ENCODE assay signal across 1 cellular context in the genomic region with DNA sequence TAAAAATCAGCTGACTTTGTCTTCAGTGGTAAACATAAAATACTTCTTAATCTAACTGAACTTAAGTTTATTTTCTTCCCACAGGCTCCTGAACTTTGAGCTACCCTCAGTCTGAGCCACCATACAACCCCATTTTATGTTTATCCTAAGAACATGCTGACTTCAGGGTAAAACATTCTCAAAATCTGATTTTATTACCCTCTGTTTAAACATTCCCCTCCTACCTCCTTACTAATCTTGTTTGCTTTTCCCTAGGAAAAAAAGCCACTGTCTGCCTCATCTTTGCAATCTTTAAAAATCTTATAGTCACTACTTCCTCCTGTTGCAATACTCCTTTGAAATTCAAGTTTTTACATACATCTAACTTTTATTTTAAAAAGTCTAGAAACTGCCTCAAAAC.
TF ChIP-seq lines count a peak whose summit lies in the region.

No MANE protein-coding gene starts in this region.

TF ChIP-seq in HepG2, 621 proteins besides CTCF, POLR2A, EP300 and RAD21:
- TF ChIP-seq HNF4A (CRISPR knock-in tag; IDR thresholded peaks at IDR 0.05) (peak; percentile 20; the same call in 1 of the 2 replicates), KDM5B (CRISPR knock-in tag; IDR thresholded peaks at IDR 0.05; ENCODE audit: borderline replicate concordance) (no peak), ELF3 (CRISPR knock-in tag; IDR thresholded peaks at IDR 0.05) (peak; percentile 30; the same call in 1 of the 2 replicates), GATAD2A (CRISPR knock-in tag; IDR thresholded peaks at IDR 0.05) (0 out of 2 replicates have a peak, but pooled peaks have one; percentile 10), BCL6 (CRISPR knock-in tag; IDR thresholded peaks at IDR 0.05) (0 out of 2 replicates have a peak, but pooled peaks have one; percentile 7), ZNF430 (CRISPR knock-in tag; IDR thresholded peaks at IDR 0.05) (no peak)
- TF ChIP-seq, protein P1, sequence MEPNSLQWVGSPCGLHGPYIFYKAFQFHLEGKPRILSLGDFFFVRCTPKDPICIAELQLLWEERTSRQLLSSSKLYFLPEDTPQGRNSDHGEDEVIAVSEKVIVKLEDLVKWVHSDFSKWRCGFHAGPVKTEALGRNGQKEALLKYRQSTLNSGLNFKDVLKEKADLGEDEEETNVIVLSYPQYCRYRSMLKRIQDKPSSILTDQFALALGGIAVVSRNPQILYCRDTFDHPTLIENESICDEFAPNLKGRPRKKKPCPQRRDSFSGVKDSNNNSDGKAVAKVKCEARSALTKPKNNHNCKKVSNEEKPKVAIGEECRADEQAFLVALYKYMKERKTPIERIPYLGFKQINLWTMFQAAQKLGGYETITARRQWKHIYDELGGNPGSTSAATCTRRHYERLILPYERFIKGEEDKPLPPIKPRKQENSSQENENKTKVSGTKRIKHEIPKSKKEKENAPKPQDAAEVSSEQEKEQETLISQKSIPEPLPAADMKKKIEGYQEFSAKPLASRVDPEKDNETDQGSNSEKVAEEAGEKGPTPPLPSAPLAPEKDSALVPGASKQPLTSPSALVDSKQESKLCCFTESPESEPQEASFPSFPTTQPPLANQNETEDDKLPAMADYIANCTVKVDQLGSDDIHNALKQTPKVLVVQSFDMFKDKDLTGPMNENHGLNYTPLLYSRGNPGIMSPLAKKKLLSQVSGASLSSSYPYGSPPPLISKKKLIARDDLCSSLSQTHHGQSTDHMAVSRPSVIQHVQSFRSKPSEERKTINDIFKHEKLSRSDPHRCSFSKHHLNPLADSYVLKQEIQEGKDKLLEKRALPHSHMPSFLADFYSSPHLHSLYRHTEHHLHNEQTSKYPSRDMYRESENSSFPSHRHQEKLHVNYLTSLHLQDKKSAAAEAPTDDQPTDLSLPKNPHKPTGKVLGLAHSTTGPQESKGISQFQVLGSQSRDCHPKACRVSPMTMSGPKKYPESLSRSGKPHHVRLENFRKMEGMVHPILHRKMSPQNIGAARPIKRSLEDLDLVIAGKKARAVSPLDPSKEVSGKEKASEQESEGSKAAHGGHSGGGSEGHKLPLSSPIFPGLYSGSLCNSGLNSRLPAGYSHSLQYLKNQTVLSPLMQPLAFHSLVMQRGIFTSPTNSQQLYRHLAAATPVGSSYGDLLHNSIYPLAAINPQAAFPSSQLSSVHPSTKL (CRISPR knock-in tag; IDR thresholded peaks at IDR 0.05) = peak; percentile 33; the same call in 1 of the 2 replicates
TF ChIP-seq in HepG2: peak in this region for 5.
